Comparison of ENCODE assay signal across 8 cellular contexts in genomic region chr22:36369004-36369921, GRCh38. TPM values are rescaled to one million over a fixed set of nuclear protein-coding genes. Genes with fewer than 3 reads are reported as not detected.
DNase-seq lines count a peak whose midpoint lies in the region; ATAC-seq and TF ChIP-seq lines count a peak whose summit lies in the region.

No MANE protein-coding gene starts in this region.

- DNase-seq in AG04450 (ENCODE audit: low read depth, low spot score) (no peak), breast epithelium (ENCODE audit: low spot score in 2 of 2) (peak in 1 of 2 donors; percentile 41), NCI-H2196 (lab: John Stamatoyannopoulos, UW; ENCODE audit: unreplicated experiment) (no peak), NCI-H345 (lab: John Stamatoyannopoulos, UW) (no peak), WERI-Rb-1 (no peak)
- DNase-seq in naive thymus-derived CD8-positive, alpha-beta T cell: peak in 3 of 10 donors; percentile 50 to 54 (median 51)

- H3K4me2 ChIP-seq in OCI-LY1 (ENCODE audit: low read length): peak overlapping the region; percentile 61; the same call in 1 of the 2 replicates

- 0 out of 2 replicates have a peak, but pooled peaks cover 4% of the 10 kb centered on the region for H3F3A ChIP-seq in OCI-LY1 (ENCODE audit: insufficient read depth, low read length)

- peaks cover 95% of the 10 kb centered on the region for H3K4me1 ChIP-seq in OCI-LY1 (ENCODE audit: insufficient read depth, low read length, severe bottlenecking)
- peaks cover 32 to 90% of the 10 kb centered on the region in 2 donors for H3K4me1 ChIP-seq in breast epithelium

- H3K27me3 Mint-ChIP-seq in naive thymus-derived CD8-positive, alpha-beta T cell: no peaks in the 10 kb centered on the region

- H4K20me1 ChIP-seq in OCI-LY1 (ENCODE audit: insufficient read depth, low read length): no peaks in the 10 kb centered on the region

- no peak for TF ChIP-seq CTCF in AG04450 (IDR thresholded peaks at IDR 0.05; ENCODE audit: low read depth, low read length)
- TF ChIP-seq CTCF in OCI-LY1 (IDR thresholded peaks at IDR 0.05; ENCODE audit: low read length): no peak
- no peak for TF ChIP-seq CTCF in breast epithelium (IDR thresholded peaks at IDR 0.05)
- no peak for TF ChIP-seq CTCF in WERI-Rb-1 (IDR thresholded peaks at IDR 0.05; ENCODE audit: low read depth, low read length)

- H3K9me2 ChIP-seq in OCI-LY1 (ENCODE audit: low read depth, low read length): no peaks in the 10 kb centered on the region

- H3K4me3 ChIP-seq in AG04450 (ENCODE audit: low read depth, low read length) (peak overlapping the region; percentile 38), OCI-LY1 (ENCODE audit: low read depth, low read length, poor library complexity, severe bottlenecking) (no peak overlapping the region), breast epithelium (peak overlapping the region in 2 of 3 donors; percentile 18 to 53), WERI-Rb-1 (ENCODE audit: low read depth, low read length) (no peak overlapping the region)

- POLR2A ChIA-PET in AG04450 (lab: Yijun Ruan, JAX): interaction anchor here (0.6 to 2.0 kb wide), 5 partner anchors 8 to 101 kb away, joined by 3 to 5 read pairs (median 3); no protein-coding TSS in a partner anchor
- POLR2A ChIA-PET in naive thymus-derived CD8-positive, alpha-beta T cell (lab: Charles Lee): interaction anchor here (0.7 to 51.6 kb wide), 8 partner anchors 2 to 112 kb away, joined by 3 to 2215 read pairs (median 4); partner anchors contain the start of genes MYH9 and TXN2

- no peaks in the 10 kb centered on the region for H3K9me3 Mint-ChIP-seq in naive thymus-derived CD8-positive, alpha-beta T cell

- ATAC-seq in naive thymus-derived CD8-positive, alpha-beta T cell: peak in 1 of 2 donors; percentile 5
- ATAC-seq in HG02884 (IDR thresholded peaks at IDR 0.05; ENCODE audit: unreplicated experiment): no peak

- no peaks in the 10 kb centered on the region for H3K27me3 ChIP-seq in AG04450 (ENCODE audit: control insufficient read depth, insufficient read depth, low read length)
- H3K27me3 ChIP-seq in OCI-LY1 (ENCODE audit: insufficient read depth, low read length): no peaks in the 10 kb centered on the region
- no peaks in the 10 kb centered on the region for H3K27me3 ChIP-seq in breast epithelium
- no peaks in the 10 kb centered on the region for H3K27me3 ChIP-seq in WERI-Rb-1 (ENCODE audit: insufficient read depth, low read depth, severe bottlenecking)

- peaks cover 58 to 99% (median 96%) of the 10 kb centered on the region in 4 donors for H3K4me1 Mint-ChIP-seq in naive thymus-derived CD8-positive, alpha-beta T cell

- peak overlapping the region; percentile 90 to 99 (median 96) for H3K27ac Mint-ChIP-seq in naive thymus-derived CD8-positive, alpha-beta T cell

- H2AFZ ChIP-seq in OCI-LY1 (ENCODE audit: low read length): no peak overlapping the region

- H3K9me3 ChIP-seq in AG04450 (ENCODE audit: control insufficient read depth, insufficient read depth, low read length) (no peaks in the 10 kb centered on the region), OCI-LY1 (ENCODE audit: low read length) (no peaks in the 10 kb centered on the region), breast epithelium (no peaks in the 10 kb centered on the region), WERI-Rb-1 (ENCODE audit: severe bottlenecking) (no peaks in the 10 kb centered on the region)

- peak overlapping the region; percentile 80 to 98 (median 92) for H3K4me3 Mint-ChIP-seq in naive thymus-derived CD8-positive, alpha-beta T cell

- CTCF ChIA-PET in AG04450 (lab: Charles Lee): no interaction called here

- intact Hi-C loops in breast epithelium (cut with DNase I; ENCODE audit: low total_unique reads): no loop called here

- H3K27ac ChIP-seq in AG04450 (ENCODE audit: low read depth, low read length) (peak overlapping the region; percentile 86), OCI-LY1 (ENCODE audit: low read depth, low read length, poor library complexity, severe bottlenecking) (peak overlapping the region; percentile 79), breast epithelium (peak overlapping the region; percentile 92), WERI-Rb-1 (no peak overlapping the region; the same call in 1 of the 2 replicates)

- H3K79me2 ChIP-seq in OCI-LY1 (ENCODE audit: insufficient read depth, low read length): peaks cover 99% of the 10 kb centered on the region

- H3K9ac ChIP-seq in OCI-LY1 (ENCODE audit: low read length): peak overlapping the region; percentile 0; the same call in 1 of the 2 replicates

- no peak for TF ChIP-seq POLR2A in breast epithelium (IDR thresholded peaks at IDR 0.05)

- peaks cover 26% of the 10 kb centered on the region for H3K36me3 ChIP-seq in OCI-LY1 (ENCODE audit: insufficient read depth, low read length)
- no peaks in the 10 kb centered on the region for H3K36me3 ChIP-seq in breast epithelium
- H3K36me3 ChIP-seq in WERI-Rb-1: peaks cover 4% of the 10 kb centered on the region

- peaks cover 0 to 34% (median 4%) of the 10 kb centered on the region in 3 donors for H3K36me3 Mint-ChIP-seq in naive thymus-derived CD8-positive, alpha-beta T cell

RNA-seq across cellular contexts. Expression of gene MYH9, which starts 18.5 kb away (rescaled TPM):
- 338 and 432 TPM in 2 replicates for polyA plus RNA-seq in AG04450 (2011; rRNA removed)
- polyA minus RNA-seq in AG04450 (2011; rRNA and poly(A)+ RNA removed): 1,487 and 1,729 TPM in 2 replicates
- total RNA-seq in breast epithelium: 100 to 1,000 TPM; 169 to 392 (median 268) TPM
- total RNA-seq in naive thymus-derived CD8-positive, alpha-beta T cell: 100 to 1,000 TPM; 711 to 718 TPM
- polyA plus RNA-seq in naive thymus-derived CD8-positive, alpha-beta T cell: 100 to 1,000 TPM in 2 of 3 donors, 10 to 100 TPM in 1; 51.2 to 389 (median 105) TPM

Comparison
In these comparisons a context has a peak if more than half of its experiments do, and no peak if none do; other contexts are left out.
1. H3K4me3 ChIP-seq: peak in AG04450 (single experiment) and breast epithelium (2 of 3); none in OCI-LY1 (single experiment) and WERI-Rb-1 (single experiment).